Comparison of ENCODE assay signal across 8 cellular contexts in the genomic region with DNA sequence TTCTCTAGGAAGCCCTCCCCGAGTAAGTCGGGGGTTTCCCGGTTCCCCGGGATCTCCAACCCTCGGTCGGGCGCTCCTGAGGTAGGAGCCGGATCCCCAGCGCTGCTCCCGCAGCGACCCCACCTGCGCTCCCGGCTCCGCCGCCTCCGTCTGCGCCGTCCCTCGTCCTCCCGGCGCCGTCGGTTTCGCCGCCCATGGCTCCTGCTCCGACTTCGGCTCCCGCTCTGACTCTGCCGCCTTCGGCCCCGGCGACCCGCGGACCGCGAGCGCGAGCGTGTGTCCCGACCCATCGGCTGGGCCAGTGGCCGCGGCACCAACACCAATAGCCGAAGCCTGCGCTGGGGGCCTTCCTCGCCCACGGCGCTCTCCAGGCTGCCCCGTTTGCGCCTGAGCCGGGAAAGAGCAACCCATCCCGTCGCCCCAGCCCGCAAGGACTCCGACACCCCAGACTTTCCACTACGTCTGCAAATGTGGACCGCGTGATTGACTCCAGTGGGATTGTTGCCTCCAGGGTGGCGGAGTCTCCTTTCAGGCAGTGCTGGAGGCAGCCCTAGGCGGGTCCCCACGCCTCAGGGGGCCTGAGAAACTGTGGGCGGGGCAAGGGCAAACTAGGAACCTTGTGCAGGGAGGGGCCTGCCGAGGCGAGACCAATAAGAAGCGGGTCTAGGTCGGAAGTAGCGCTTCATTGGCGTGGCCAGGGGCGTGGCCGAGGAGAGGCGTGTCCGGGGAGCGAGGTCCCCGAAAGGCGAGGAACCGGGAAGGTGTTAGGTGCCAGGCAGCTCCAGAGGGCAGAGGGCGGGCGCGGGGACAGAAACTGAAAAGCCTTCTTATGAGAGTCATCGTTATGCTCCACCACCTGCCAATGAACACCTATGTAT.
A peak's percentile ranks its signal among the peaks of the same experiment; 100 is the strongest.
DNase-seq lines count a peak whose midpoint lies in the region; ATAC-seq and FAIRE-seq lines count a peak whose summit lies in the region.

Gene CACTIN (minus strand): TSS at position 318 of the 878 bp plus-strand sequence. CDS start 28 bp downstream, at position 290.

- peak; percentile 88 for FAIRE-seq in colon (lab: Jason Lieb, UNC)

- DNase-seq in AG20443 (ENCODE audit: low spot score): peak; percentile 100
- peak; percentile 100 for DNase-seq in GM19238 (ENCODE audit: insufficient read length, low spot score)
- peak; percentile 87 to 97 for DNase-seq in NCI-H526 (lab: John Stamatoyannopoulos, UW)
- DNase-seq in activated CD4-positive, alpha-beta T cell treated with anti-CD3 and anti-CD28 coated beads for 48 hours: peak; percentile 100
- DNase-seq in kidney glomerular epithelial cell (lab: John Stamatoyannopoulos, UW): peak; percentile 95
- DNase-seq in stimulated activated CD4-positive, alpha-beta T cell treated with anti-CD3 and anti-CD28 coated beads, Interleukin-1b, Interleukin-23, amount 100 ng/mL, for 1 hour (ENCODE audit: low read depth in 2 of 2): peak; percentile 97 to 98

- ATAC-seq in HG03442 (IDR thresholded peaks at IDR 0.05; ENCODE audit: unreplicated experiment): peak; percentile 87

Comparison
In these comparisons a context has a peak if more than half of its experiments do, and no peak if none do; other contexts are left out.
1. Peak in every context shown above with its lines: DNase-seq and ATAC-seq.